8 cellular contexts compared by ENCODE assay signal in genomic region chr1:16009030-16009460, GRCh38. TPM values are rescaled to one million over a fixed set of nuclear protein-coding genes. Genes with fewer than 3 reads are reported as not detected.
DNase-seq lines count a peak whose midpoint lies in the region; ATAC-seq and TF ChIP-seq lines count a peak whose summit lies in the region.

No MANE protein-coding gene starts in this region.

- H3K9me3 Mint-ChIP-seq in activated naive CD8-positive, alpha-beta T cell treated with anti-CD3 and anti-CD28 coated beads for 36 hours: no peaks in the 10 kb centered on the region

- peaks cover 14% of the 10 kb centered on the region for H3K4me1 Mint-ChIP-seq in activated naive CD8-positive, alpha-beta T cell treated with anti-CD3 and anti-CD28 coated beads for 36 hours

- H3K27ac ChIP-seq in cardiac muscle cell: no peak overlapping the region

- H3K4me1 ChIP-seq in cardiac muscle cell (ENCODE audit: low read depth): peaks cover 19% of the 10 kb centered on the region

- H3K36me3 Mint-ChIP-seq in activated naive CD8-positive, alpha-beta T cell treated with anti-CD3 and anti-CD28 coated beads for 36 hours: no peaks in the 10 kb centered on the region

- H3K9me3 ChIP-seq in MG63 (no peaks in the 10 kb centered on the region), cardiac muscle cell (ENCODE audit: low read depth) (no peaks in the 10 kb centered on the region)

- ATAC-seq in GM18502 (IDR thresholded peaks at IDR 0.05; ENCODE audit: poor library complexity, unreplicated experiment): no peak
- no peak for ATAC-seq in GM19351 (IDR thresholded peaks at IDR 0.05; ENCODE audit: unreplicated experiment)

- peak; percentile 97 for TF ChIP-seq CTCF in cardiac muscle cell (IDR thresholded peaks at IDR 0.05; ENCODE audit: low read depth, low read length)

- DNase-seq in ELR (ENCODE audit: low read depth) (peak; percentile 79), MG63 (peak; percentile 58), SW 1271 (lab: John Stamatoyannopoulos, UW) (peak; percentile 12 to 57), cardiac muscle cell (ENCODE audit: low read depth in 1 of 2, low spot score in 1 of 2) (peak; percentile 83 to 93), putamen (ENCODE audit: low spot score) (peak; percentile 49)
- DNase-seq in activated naive CD8-positive, alpha-beta T cell treated with anti-CD3 and anti-CD28 coated beads for 36 hours: peak; percentile 69

- H3K4me3 ChIP-seq in MG63 (no peak overlapping the region), cardiac muscle cell (no peak overlapping the region)

- H3K27ac Mint-ChIP-seq in activated naive CD8-positive, alpha-beta T cell treated with anti-CD3 and anti-CD28 coated beads for 36 hours: no peak overlapping the region

- peaks cover 7% of the 10 kb centered on the region for H3K27me3 Mint-ChIP-seq in activated naive CD8-positive, alpha-beta T cell treated with anti-CD3 and anti-CD28 coated beads for 36 hours

- H3K36me3 ChIP-seq in MG63 (no peaks in the 10 kb centered on the region), cardiac muscle cell (no peaks in the 10 kb centered on the region)

- no peak overlapping the region for H3K4me3 Mint-ChIP-seq in activated naive CD8-positive, alpha-beta T cell treated with anti-CD3 and anti-CD28 coated beads for 36 hours

- H3K27me3 ChIP-seq in MG63 (no peaks in the 10 kb centered on the region), cardiac muscle cell (no peaks in the 10 kb centered on the region)

RNA-seq across cellular contexts. Expression of gene SRARP, which starts 5.0 kb away (rescaled TPM):
- not detected in 2 replicates for total RNA-seq in MG63 (2014; rRNA removed; shearing (Covaris generic); ENCODE audit: low replicate concordance)
- total RNA-seq in activated naive CD8-positive, alpha-beta T cell treated with anti-CD3 and anti-CD28 coated beads for 36 hours: not detected
- 0.12 TPM in 1 of 2 replicates, not detected in the other for total RNA-seq in cardiac muscle cell
- polyA plus RNA-seq in cardiac muscle cell: not detected in 2 replicates

RNA-seq across cellular contexts. Expression of gene HSPB7, which starts 8.8 kb away (rescaled TPM):
- 1.9 and 4.5 TPM in 2 replicates for total RNA-seq in MG63 (2014; rRNA removed; shearing (Covaris generic); ENCODE audit: low replicate concordance)
- total RNA-seq in activated naive CD8-positive, alpha-beta T cell treated with anti-CD3 and anti-CD28 coated beads for 36 hours: not detected
- total RNA-seq in cardiac muscle cell: 509 and 744 TPM in 2 replicates
- 1,782 and 2,165 TPM in 2 replicates for polyA plus RNA-seq in cardiac muscle cell

RNA-seq across cellular contexts. Expression of gene CLCNKA, which starts 12.8 kb away (rescaled TPM):
- total RNA-seq in MG63 (2014; rRNA removed; shearing (Covaris generic); ENCODE audit: low replicate concordance): not detected in 2 replicates
- total RNA-seq in activated naive CD8-positive, alpha-beta T cell treated with anti-CD3 and anti-CD28 coated beads for 36 hours: not detected
- 5.8 and 16.3 TPM in 2 replicates for total RNA-seq in cardiac muscle cell
- polyA plus RNA-seq in cardiac muscle cell: 12.8 and 25.5 TPM in 2 replicates

RNA-seq across cellular contexts. Expression of gene ZBTB17, which starts 33.1 kb away (rescaled TPM):
- total RNA-seq in MG63 (2014; rRNA removed; shearing (Covaris generic); ENCODE audit: low replicate concordance): 25.7 and 29.1 TPM in 2 replicates
- total RNA-seq in activated naive CD8-positive, alpha-beta T cell treated with anti-CD3 and anti-CD28 coated beads for 36 hours: 10 to 100 TPM; 52.3 to 56.1 TPM
- total RNA-seq in cardiac muscle cell: 48.8 and 64.0 TPM in 2 replicates
- 47.1 and 61.6 TPM in 2 replicates for polyA plus RNA-seq in cardiac muscle cell

RNA-seq across cellular contexts. Expression of gene CLCNKB, which starts 34.5 kb away (rescaled TPM):
- total RNA-seq in MG63 (2014; rRNA removed; shearing (Covaris generic); ENCODE audit: low replicate concordance): not detected in 2 replicates
- not detected for total RNA-seq in activated naive CD8-positive, alpha-beta T cell treated with anti-CD3 and anti-CD28 coated beads for 36 hours
- total RNA-seq in cardiac muscle cell: 19.0 and 55.6 TPM in 2 replicates
- 24.8 and 84.3 TPM in 2 replicates for polyA plus RNA-seq in cardiac muscle cell

Comparison
In these comparisons a context has a peak if more than half of its experiments do, and no peak if none do; other contexts are left out.
1. DNase-seq: peak in every context shown above with its lines; median percentile 88 in cardiac muscle cell; 79 in ELR; 69 in activated naive CD8-positive, alpha-beta T cell treated with anti-CD3 and anti-CD28 coated beads for 36 hours; 58 in MG63; 49 in putamen; 34 in SW 1271.
2. RNA of gene HSPB7, which starts 8.8 kb away (total RNA-seq): 509 to 744 TPM in cardiac muscle cell; 1.9 to 4.5 TPM in MG63 and not detected in activated naive CD8-positive, alpha-beta T cell treated with anti-CD3 and anti-CD28 coated beads for 36 hours; every median in the first group is over 10 times any median in the second.